Comparison of ENCODE assay signal across 1 cellular context in genomic region chr3:189118896-189119295, GRCh38.
A peak's percentile ranks its signal among the peaks of the same experiment; 100 is the strongest.
TF ChIP-seq lines count a peak whose summit lies in the region.

No MANE protein-coding gene starts in this region.

TF ChIP-seq in HepG2, 621 proteins besides CTCF, POLR2A, EP300 and RAD21:
- no peak for TF ChIP-seq NAIF1 (CRISPR knock-in tag; IDR thresholded peaks at IDR 0.05; ENCODE audit: borderline replicate concordance)
- 0 out of 2 replicates have a peak, but pooled peaks have one; percentile 35 for TF ChIP-seq CREB1 (IDR thresholded peaks at IDR 0.05)
- no peak for TF ChIP-seq CREB1 (CRISPR knock-in tag; IDR thresholded peaks at IDR 0.05)
